38 cellular contexts compared by ENCODE assay signal in the genomic region with DNA sequence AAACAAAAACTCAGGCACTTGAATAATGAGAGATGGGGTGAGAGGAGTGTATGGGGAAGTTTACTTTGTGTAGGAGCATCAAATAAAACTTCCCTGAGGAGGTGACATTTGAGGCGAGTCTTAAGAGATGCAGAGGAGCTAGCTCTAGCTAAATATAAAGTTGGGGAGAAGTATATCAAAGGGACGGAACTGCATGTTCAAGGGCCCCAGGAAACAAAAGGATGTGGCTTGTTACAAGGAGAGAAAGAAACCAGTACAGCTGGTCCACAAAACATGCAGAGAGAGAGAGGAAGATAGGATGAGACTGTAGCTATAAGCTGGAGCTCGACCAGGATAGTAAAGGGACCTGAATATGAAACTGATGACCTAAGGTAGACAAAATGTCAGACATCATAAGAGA. TPM values are rescaled to one million over a fixed set of nuclear protein-coding genes. Genes with fewer than 3 reads are reported as not detected.
"Had no signal": no experiment of that assay in that cellular context is flagged by ENCODE, and none has a peak within 500 bp of the region (broad histone marks: within the 10 kb centered on the region; RNA-seq: fewer than 3 reads in every experiment).

No MANE protein-coding gene starts in this region.

- DNase-seq: activated effector memory CD4-positive, alpha-beta T cell treated with anti-CD3 and anti-CD28 coated beads, Interleukin-2, amount 50 U/mL, for 16 hours; activated effector memory CD4-positive, alpha-beta T cell treated with Interleukin-2 at 50 U/mL for 16 hours; activated gamma-delta T cell; activated gamma-delta T cell treated with Interleukin-2 at 50 U/mL for 16 hours; activated naive CD4-positive, alpha-beta T cell; activated naive CD4-positive, alpha-beta T cell treated with anti-CD3 and anti-CD28 coated beads for 36 hours; activated naive CD4-positive, alpha-beta T cell treated with anti-CD3 and anti-CD28 coated beads, Interleukin-2, amount 10 ng/mL, durations not matched to agents 7 days and 5 days; activated naive CD4-positive, alpha-beta T cell treated with anti-CD3 and anti-CD28 coated beads, Interleukin-2, amount 50 U/mL, for 16 hours; activated naive CD4-positive, alpha-beta T cell treated with Interleukin-2 at 50 U/mL for 16 hours; activated naive CD8-positive, alpha-beta T cell treated with anti-CD3 and anti-CD28 coated beads for 36 hours; activated naive CD8-positive, alpha-beta T cell treated with anti-CD3 and anti-CD28 coated beads, Interleukin-2, amount 10 ng/mL, durations not matched to agents 7 days and 5 days; activated naive CD8-positive, alpha-beta T cell treated with anti-CD3 and anti-CD28 coated beads, Interleukin-2, amount 50 U/mL, for 24 hours; activated T-cell treated with anti-CD3 and anti-CD28 coated beads, Interleukin-2, amount 50 U/mL, for 24 hours; activated T-cell treated with anti-CD3 and anti-CD28 coated beads, Interleukin-2, amount 50 U/mL, for 4 hours; activated T-cell treated with anti-CD3 and anti-CD28 coated beads, Interleukin-2, amount 50 U/mL, for 48 hours; activated T-cell treated with anti-CD3 and anti-CD28 coated beads, Interleukin-2, amount 50 U/mL, for 72 hours; adrenal gland; amniotic stem cell; amygdala; anterior cingulate cortex; aorta; body of pancreas; brain microvascular endothelial cell; caudate nucleus; central memory CD4-positive, alpha-beta T cell; cerebellar nuclear complex had no signal

- H3K4me1 ChIP-seq: adrenal gland, ascending aorta, body of pancreas, breast epithelium had no signal

- H3K9me3 ChIP-seq: adrenal gland, ascending aorta, body of pancreas, breast epithelium had no signal

- ATAC-seq: activated naive CD4-positive, alpha-beta T cell treated with anti-CD3 and anti-CD28 coated beads, Interleukin-2, amount 50 U/mL, for 72 hours; activated naive CD8-positive, alpha-beta T cell treated with anti-CD3 and anti-CD28 coated beads, Interleukin-2, amount 50 U/mL, for 24 hours; activated T-cell treated with anti-CD3 and anti-CD28 coated beads, Interleukin-2, amount 50 U/mL, for 4 hours; activated T-cell treated with anti-CD3 and anti-CD28 coated beads, Interleukin-2, amount 50 U/mL, for 72 hours; activated T-helper 17 cell treated with anti-CD3 and anti-CD28 coated beads, Interleukin-2, amount 50 U/mL, for 72 hours; body of pancreas had no signal

- H3K27ac ChIP-seq: adrenal gland, ascending aorta, body of pancreas, brain microvascular endothelial cell, breast epithelium, cardiac muscle cell had no signal

- H3K27me3 ChIP-seq: ascending aorta, body of pancreas, brain microvascular endothelial cell, breast epithelium had no signal

- H3K4me3 ChIP-seq: adrenal gland, ascending aorta, body of pancreas, breast epithelium, cardiac muscle cell had no signal

- H3K36me3 ChIP-seq: adrenal gland, ascending aorta, brain microvascular endothelial cell, breast epithelium, cardiac muscle cell had no signal

RNA-seq across cellular contexts. Expression of a gene that starts 17.6 kb away (rescaled TPM):
- total RNA-seq: activated naive CD4-positive, alpha-beta T cell treated with anti-CD3 and anti-CD28 coated beads for 36 hours; activated naive CD4-positive, alpha-beta T cell treated with anti-CD3 and anti-CD28 coated beads, Interleukin-2, amount 50 U/mL, for 72 hours; activated naive CD8-positive, alpha-beta T cell treated with anti-CD3 and anti-CD28 coated beads for 36 hours; activated naive CD8-positive, alpha-beta T cell treated with anti-CD3 and anti-CD28 coated beads, Interleukin-2, amount 10 ng/mL, durations not matched to agents 7 days and 5 days; activated T-cell treated with anti-CD3 and anti-CD28 coated beads, Interleukin-2, amount 50 U/mL, for 4 hours; activated T-cell treated with anti-CD3 and anti-CD28 coated beads, Interleukin-2, amount 50 U/mL, for 72 hours; activated T-helper 1 cell treated with anti-CD3 and anti-CD28 coated beads, Interleukin-12 subunit alpha, Interleukin-12 subunit beta, Interleukin-2, Interleukin-4 antibody, amounts not matched to agents 30 ng/mL and 10 ng/mL and 1 ng/mL, durations not matched to agents 14 hours and 24 hours and 36 hours; activated T-helper 17 cell treated with anti-CD3 and anti-CD28 coated beads, Interleukin-2, amount 50 U/mL, for 72 hours; activated T-helper 2 cell treated with anti-CD3 and anti-CD28 coated beads, Interferon-gamma antibody, Interleukin-2, Interleukin-4, amounts not matched to agents 10 μg/mL and 5 μg/mL and 100 μg/mL, durations not matched to agents 14 hours and 24 hours and 36 hours; adrenal gland; aorta; ascending aorta; astrocyte; body of pancreas; breast epithelium; bronchial epithelial cell; cardiac muscle cell; cardiac septum; chondrocyte had no signal
- polyA plus RNA-seq: adipose tissue, adrenal gland, aorta, cardiac muscle cell had no signal
